Comparison of ENCODE assay signal across 8 cellular contexts in genomic region chr6:128491041-128491642, GRCh38. TPM values are rescaled to one million over a fixed set of nuclear protein-coding genes. Genes with fewer than 3 reads are reported as not detected.
DNase-seq lines count a peak whose midpoint lies in the region; ATAC-seq, FAIRE-seq and TF ChIP-seq lines count a peak whose summit lies in the region.

No MANE protein-coding gene starts in this region.

- H3K4me2 ChIP-seq in mammary epithelial cell (ENCODE audit: insufficient read depth, low read depth, low read length) (peak overlapping the region; percentile 83), HepG2 (ENCODE audit: low read depth, low read length) (no peak overlapping the region)

- H3K36me3 Mint-ChIP-seq in HFFc6 (ENCODE audit: low read depth): peaks cover 46% of the 10 kb centered on the region
- H3K36me3 Mint-ChIP-seq in stimulated activated effector memory CD8-positive, alpha-beta T cell treated with anti-CD3 and anti-CD28 coated beads, Interleukin-12 subunit alpha, Interleukin-12 subunit beta, amount 100 ng/mL, for 72 hours: no peaks in the 10 kb centered on the region

- peak overlapping the region; percentile 93 for H3K9ac ChIP-seq in mammary epithelial cell (ENCODE audit: insufficient read depth, low read length)
- no peak overlapping the region for H3K9ac ChIP-seq in HepG2 (ENCODE audit: insufficient read depth, low read depth, low read length)

- no peaks in the 10 kb centered on the region for H3K9me3 Mint-ChIP-seq in HFFc6
- H3K9me3 Mint-ChIP-seq in stimulated activated effector memory CD8-positive, alpha-beta T cell treated with anti-CD3 and anti-CD28 coated beads, Interleukin-12 subunit alpha, Interleukin-12 subunit beta, amount 100 ng/mL, for 72 hours: no peaks in the 10 kb centered on the region

- H3K4me1 ChIP-seq in mammary epithelial cell (ENCODE audit: insufficient read depth, low read length) (peaks cover 44% of the 10 kb centered on the region), HepG2 (ENCODE audit: insufficient read depth, low read length) (peaks cover 56% of the 10 kb centered on the region), suprapubic skin (peaks cover 20% of the 10 kb centered on the region)

- FAIRE-seq in HepG2 (lab: Jason Lieb, UNC): no peak

- peak; percentile 78 for DNase-seq in mammary epithelial cell
- peak; percentile 66 for DNase-seq in HepG2 (ENCODE audit: low spot score)
- no peak for DNase-seq in suprapubic skin (ENCODE audit: low spot score in 2 of 2)
- no peak for DNase-seq in HFFc6
- DNase-seq in Kasumi-1 (lab: John Stamatoyannopoulos, UW): no peak
- DNase-seq in stimulated activated effector memory CD8-positive, alpha-beta T cell treated with anti-CD3 and anti-CD28 coated beads, Interleukin-12 subunit alpha, Interleukin-12 subunit beta, amount 100 ng/mL, for 72 hours (ENCODE audit: low spot score in 2 of 2): no peak
- DNase-seq in NCI-H226: no peak

- no peak for ATAC-seq in HepG2
- ATAC-seq in stimulated activated effector memory CD8-positive, alpha-beta T cell treated with anti-CD3 and anti-CD28 coated beads, Interleukin-12 subunit alpha, Interleukin-12 subunit beta, amount 100 ng/mL, for 72 hours: no peak

- H3K4me3 ChIP-seq in mammary epithelial cell (replicated peaks in 1 of 3; ENCODE audit: insufficient read depth in 1 of 3, low read depth in 2 of 3, low read length in 3 of 3) (peak overlapping the region; percentile 44 to 55 (median 52)), HepG2 (replicated peaks in 1 of 3; ENCODE audit: insufficient read depth in 1 of 3, low read depth in 2 of 3, low read length in 3 of 3) (no peak overlapping the region), suprapubic skin (peak overlapping the region; percentile 36)

- TF ChIP-seq CTCF in mammary epithelial cell (conservative IDR thresholded peaks at IDR 0.05 in 1 of 2, IDR thresholded peaks at IDR 0.05 in 1 of 2; ENCODE audit: extremely low read depth in 1 of 2, insufficient read depth in 1 of 2, low read depth in 1 of 2, low read length in 2 of 2) (no peak), HepG2 (CRISPR knock-in tag; IDR thresholded peaks at IDR 0.05) (no peak), suprapubic skin (IDR thresholded peaks at IDR 0.05) (no peak), HFFc6 (IDR thresholded peaks at IDR 0.05) (no peak)

- CTCF ChIA-PET in mammary epithelial cell (lab: Charles Lee; ENCODE audit: low non-redundant PET) (interaction anchor here (0.6 kb wide), 1 partner anchor 29 kb away, joined by 3 read pairs; the partner anchor contains the start of gene PTPRK), HepG2 (lab: Yijun Ruan, JAX; ENCODE audit: low intra/inter-chr PET ratio, low total read pairs) (no interaction called here)

- H3K27me3 Mint-ChIP-seq in HFFc6 (ENCODE audit: insufficient read depth): peaks cover 5% of the 10 kb centered on the region

- H2AFZ ChIP-seq in mammary epithelial cell (ENCODE audit: low read depth, low read length) (peak overlapping the region; percentile 58), HepG2 (ENCODE audit: low read length) (no peak overlapping the region)

- H3K4me1 Mint-ChIP-seq in HFFc6 (ENCODE audit: low read depth): peaks cover 57% of the 10 kb centered on the region
- H3K4me1 Mint-ChIP-seq in stimulated activated effector memory CD8-positive, alpha-beta T cell treated with anti-CD3 and anti-CD28 coated beads, Interleukin-12 subunit alpha, Interleukin-12 subunit beta, amount 100 ng/mL, for 72 hours: no peaks in the 10 kb centered on the region

- TF ChIP-seq RAD21 in HepG2 (CRISPR knock-in tag; IDR thresholded peaks at IDR 0.05): no peak

- WGBS in mammary epithelial cell (ENCODE audit: low coverage, missing lambda C conversion rate): 2% methylated on average over 3 of the region's 3 CpGs
- WGBS in HepG2 (ENCODE audit: low lambda C conversion rate): 89% methylated on average over 3 of the region's 3 CpGs
- WGBS in suprapubic skin: 49% methylated on average over 3 of the region's 3 CpGs

- TF ChIP-seq EP300 in HepG2 (IDR thresholded peaks at IDR 0.05; ENCODE audit: low read depth in 2 of 2, low read length in 2 of 2): no peak
- no peak for TF ChIP-seq EP300 in HepG2 (CRISPR knock-in tag; IDR thresholded peaks at IDR 0.05; ENCODE audit: borderline replicate concordance)
- no peak for TF ChIP-seq EP300 in suprapubic skin (IDR thresholded peaks at IDR 0.05)

- no peak overlapping the region for H3K27ac Mint-ChIP-seq in HFFc6
- H3K27ac Mint-ChIP-seq in stimulated activated effector memory CD8-positive, alpha-beta T cell treated with anti-CD3 and anti-CD28 coated beads, Interleukin-12 subunit alpha, Interleukin-12 subunit beta, amount 100 ng/mL, for 72 hours: no peak overlapping the region

- POLR2A ChIA-PET in HepG2 (lab: Yijun Ruan, JAX): no interaction called here

- BruUV-seq in mammary epithelial cell (replicated peaks; lab: Mats Ljungman, UMichigan) (TSS peak; percentile 10), HepG2 (replicated peaks; lab: Mats Ljungman, UMichigan) (no TSS peak)

- intact Hi-C loops in mammary epithelial cell (cut with micrococcal nuclease) (no loop called here), HepG2 (cut with micrococcal nuclease; ENCODE audit: unreplicated experiment) (no loop called here)

- no peaks in the 10 kb centered on the region for H4K20me1 ChIP-seq in mammary epithelial cell (ENCODE audit: insufficient read depth, low read length)
- H4K20me1 ChIP-seq in HepG2 (ENCODE audit: insufficient read depth, low read length): no peaks in the 10 kb centered on the region

- H3K36me3 ChIP-seq in KOPT-K1 (ENCODE audit: insufficient read depth, low read length) (no peaks in the 10 kb centered on the region), mammary epithelial cell (ENCODE audit: insufficient read depth, low read length) (no peaks in the 10 kb centered on the region), HepG2 (replicated peaks in 1 of 2; ENCODE audit: control insufficient read depth in 1 of 2, insufficient read depth in 2 of 2, low read length in 2 of 2) (peaks cover 3 to 32% of the 10 kb centered on the region in 2 experiments), suprapubic skin (no peaks in the 10 kb centered on the region)

- no peak overlapping the region for H3K4me3 Mint-ChIP-seq in HFFc6
- no peak overlapping the region for H3K4me3 Mint-ChIP-seq in stimulated activated effector memory CD8-positive, alpha-beta T cell treated with anti-CD3 and anti-CD28 coated beads, Interleukin-12 subunit alpha, Interleukin-12 subunit beta, amount 100 ng/mL, for 72 hours

- TF ChIP-seq POLR2A in HepG2 (IDR thresholded peaks at IDR 0.05; ENCODE audit: insufficient read depth in 1 of 2, low read depth in 2 of 2, low read length in 2 of 2): no peak
- TF ChIP-seq POLR2A in suprapubic skin (IDR thresholded peaks at IDR 0.05): no peak

- no peaks in the 10 kb centered on the region for H3K27me3 ChIP-seq in mammary epithelial cell (ENCODE audit: insufficient read depth, low read length)
- H3K27me3 ChIP-seq in HepG2 (ENCODE audit: control insufficient read depth in 1 of 2, insufficient read depth in 2 of 2, low read length in 2 of 2): no peaks in the 10 kb centered on the region
- no peaks in the 10 kb centered on the region for H3K27me3 ChIP-seq in suprapubic skin

- peak overlapping the region; percentile 41 for H3K27ac ChIP-seq in KOPT-K1 (ENCODE audit: low read depth, low read length, poor library complexity, severe bottlenecking)
- H3K27ac ChIP-seq in mammary epithelial cell (ENCODE audit: insufficient read depth, low read depth, low read length): peak overlapping the region; percentile 99
- no peak overlapping the region for H3K27ac ChIP-seq in HepG2 (ENCODE audit: extremely low read length, insufficient read depth, low read length)
- peak overlapping the region; percentile 55 for H3K27ac ChIP-seq in suprapubic skin

- in situ Hi-C loops in mammary epithelial cell (cut with MboI; ENCODE audit: low sequenced_read_pairs in 2 of 2) (no loop called here), HepG2 (cut with HindIII; ENCODE audit: extremely low pct_ligation_motif_present, low pct_unique_long_range_greater_than_20kb) (no loop called here)

- H3K9me3 ChIP-seq in KOPT-K1 (ENCODE audit: insufficient read depth, low read length, poor library complexity, severe bottlenecking): no peaks in the 10 kb centered on the region
- H3K9me3 ChIP-seq in mammary epithelial cell (replicated peaks; ENCODE audit: insufficient read depth, low read length): no peaks in the 10 kb centered on the region
- H3K9me3 ChIP-seq in HepG2 (ENCODE audit: low read length): no peaks in the 10 kb centered on the region
- no peaks in the 10 kb centered on the region for H3K9me3 ChIP-seq in suprapubic skin

- dilution Hi-C loops in mammary epithelial cell (cut with HindIII; ENCODE audit: low sequenced_read_pairs): no loop called here

- peaks cover 85% of the 10 kb centered on the region for H3K79me2 ChIP-seq in mammary epithelial cell (ENCODE audit: insufficient read depth, low read length)
- H3K79me2 ChIP-seq in HepG2 (ENCODE audit: insufficient read depth, low read length): peaks cover 93% of the 10 kb centered on the region

RNA-seq across cellular contexts. Expression of gene PTPRK, which starts 29.3 kb away (rescaled TPM):
- total RNA-seq in mammary epithelial cell (100 to 1,000 TPM; 103 to 336 TPM), HepG2 (2016; rRNA removed; fragmentation: Illumina TruSeq; extraction: Trizol) (52.4 and 98.3 TPM in 2 replicates), suprapubic skin (10 to 100 TPM; 40.1 to 82.0 (median 57.6) TPM)
- polyA plus RNA-seq in mammary epithelial cell (14.7 TPM), HepG2 (2011; rRNA removed) (40.0 and 43.6 TPM in 2 replicates)
- 138 TPM for polyA minus RNA-seq in mammary epithelial cell
- total RNA-seq in HepG2 (2016; cell fraction: cytosol; rRNA removed; fragmentation: Illumina TruSeq; extraction: Trizol; ENCODE audit: low read depth): 29.7 and 32.9 TPM in 2 replicates
- 47.0 and 86.4 TPM in 2 replicates for total RNA-seq in HepG2 (2016; cell fraction: insoluble cytoplasmic fraction; rRNA removed; fragmentation: Illumina TruSeq; extraction: Trizol)
- total RNA-seq in HepG2 (2016; cell fraction: membrane; rRNA removed; fragmentation: Illumina TruSeq; extraction: Trizol): 36.9 and 39.5 TPM in 2 replicates
- total RNA-seq in HepG2 (2016; cell fraction: nucleus; rRNA removed; fragmentation: Illumina TruSeq; extraction: Trizol): 243 and 259 TPM in 2 replicates
- 26.4 and 36.1 TPM in 2 replicates for polyA plus RNA-seq in HepG2 (2011; cell fraction: cytosol; rRNA removed)
- polyA plus RNA-seq in HepG2 (2011; cell fraction: nucleus; rRNA removed): 57.3 and 62.4 TPM in 2 replicates
- 74.2 and 81.5 TPM in 2 replicates for polyA plus RNA-seq in HepG2 (2012)
- polyA plus RNA-seq in HepG2 (2016; cell fraction: cytosol; fragmentation: Illumina TruSeq; extraction: Trizol; ENCODE audit: low read depth): 14.1 and 16.7 TPM in 2 replicates
- 36.4 and 38.2 TPM in 2 replicates for polyA plus RNA-seq in HepG2 (2016; cell fraction: insoluble cytoplasmic fraction; fragmentation: Illumina TruSeq; extraction: Trizol; ENCODE audit: low read depth)
- polyA plus RNA-seq in HepG2 (2016; cell fraction: membrane; fragmentation: Illumina TruSeq; extraction: Trizol; ENCODE audit: low read depth): 17.6 and 19.0 TPM in 2 replicates
- 68.4 and 81.3 TPM in 2 replicates for polyA plus RNA-seq in HepG2 (2016; cell fraction: nucleus; fragmentation: Illumina TruSeq; extraction: Trizol; ENCODE audit: insufficient read depth, low read depth)
- polyA minus RNA-seq in HepG2 (2011; rRNA and poly(A)+ RNA removed; ENCODE audit: low replicate concordance): 19.5 and 154 TPM in 2 replicates
- 69.6 and 97.5 TPM in 2 replicates for polyA minus RNA-seq in HepG2 (2011; cell fraction: cytosol; rRNA and poly(A)+ RNA removed)
- polyA minus RNA-seq in HepG2 (2011; cell fraction: nucleus; rRNA and poly(A)+ RNA removed): 726 and 816 TPM in 2 replicates
- 100 to 1,000 TPM in 3 of 6 experiments, 10 to 100 TPM in 3; 92.8 to 104 (median 97.3) TPM for total RNA-seq in HFFc6 (2021; fragmentation: NEBNext Ultra II Directional; extraction: Animal tissue kit (Norgen Biotek cat#: 25700))

Comparison
In these comparisons a context has a peak if more than half of its experiments do, and no peak if none do; other contexts are left out.
1. DNase-seq: peak in mammary epithelial cell (single experiment) and HepG2 (single experiment); none in suprapubic skin (0 of 2), HFFc6 (single experiment), Kasumi-1 (0 of 2), stimulated activated effector memory CD8-positive, alpha-beta T cell treated with anti-CD3 and anti-CD28 coated beads, Interleukin-12 subunit alpha, Interleukin-12 subunit beta, amount 100 ng/mL, for 72 hours (0 of 2) and NCI-H226 (single experiment).
2. H3K4me3 ChIP-seq: peak in mammary epithelial cell (3 of 3) and suprapubic skin (single experiment); none in HepG2 (0 of 3).